In the genomic region with DNA sequence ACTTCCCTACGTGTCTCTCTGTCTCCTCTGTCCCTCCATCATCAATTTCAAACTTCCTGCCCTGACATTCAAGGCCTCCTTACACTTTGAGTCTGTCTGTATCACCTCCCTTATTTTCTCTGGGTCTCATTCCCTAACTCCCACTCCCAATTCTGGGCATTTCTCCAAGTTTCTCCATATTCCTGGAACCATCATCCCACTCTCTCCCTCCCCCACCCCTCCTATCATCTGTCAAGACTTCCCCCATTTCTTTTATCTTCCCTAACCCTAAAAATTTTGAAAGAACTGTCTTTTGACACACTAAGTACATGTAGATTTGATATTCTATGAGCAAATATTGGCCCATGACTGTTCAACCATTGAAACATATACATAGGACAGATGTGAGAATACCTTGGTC, we compare ENCODE assay signal across 21 cellular contexts.
"Had no signal": no experiment of that assay in that cellular context is flagged by ENCODE, and none has a peak within 500 bp of the region (broad histone marks: within the 10 kb centered on the region; RNA-seq: fewer than 3 reads in every experiment).

No MANE protein-coding gene starts in this region.

- ATAC-seq: gastrocnemius medialis; lower lobe of right lung; psoas muscle; right lobe of liver; stimulated activated naive B cell treated with anti-CD40 and anti-IgM and Interleukin-4, amounts not matched to agents 10 μg/mL and 1 μg/mL and 100 μg/mL, for 72 hours; stimulated activated naive CD8-positive, alpha-beta T cell treated with anti-CD3 and anti-CD28 coated beads, Interleukin-15, amount 100 ng/mL, for 72 hours; upper lobe of right lung had no signal

- H3K9me3 Mint-ChIP-seq: memory B cell; nephron progenitor cell; stimulated activated naive B cell treated with anti-CD40 and anti-IgM and Interleukin-4, amounts not matched to agents 10 μg/mL and 1 μg/mL and 100 μg/mL, for 72 hours; stimulated activated naive CD8-positive, alpha-beta T cell treated with anti-CD3 and anti-CD28 coated beads, Interleukin-15, amount 100 ng/mL, for 72 hours had no signal

- H3K36me3 ChIP-seq: gastrocnemius medialis, left ventricle myocardium inferior, lower lobe of right lung, right lobe of liver, tibial nerve, upper lobe of right lung had no signal

- H3K27ac ChIP-seq: dorsolateral prefrontal cortex, gastrocnemius medialis, left ventricle myocardium inferior, lower lobe of right lung, psoas muscle, right lobe of liver, skin epidermis, testis, tibial nerve, upper lobe of right lung had no signal

- H3K36me3 Mint-ChIP-seq: immature natural killer cell; memory B cell; naive B cell; stimulated activated naive B cell treated with anti-CD40 and anti-IgM and Interleukin-4, amounts not matched to agents 10 μg/mL and 1 μg/mL and 100 μg/mL, for 72 hours had no signal

- H3K4me3 ChIP-seq: dorsolateral prefrontal cortex, gastrocnemius medialis, left ventricle myocardium inferior, lower lobe of right lung, psoas muscle, right lobe of liver, skin epidermis, testis, tibial nerve, upper lobe of right lung had no signal

- H3K4me1 Mint-ChIP-seq: immature natural killer cell; memory B cell; naive B cell; stimulated activated naive B cell treated with anti-CD40 and anti-IgM and Interleukin-4, amounts not matched to agents 10 μg/mL and 1 μg/mL and 100 μg/mL, for 72 hours; stimulated activated naive CD8-positive, alpha-beta T cell treated with anti-CD3 and anti-CD28 coated beads, Interleukin-15, amount 100 ng/mL, for 72 hours had no signal

- H3K4me1 ChIP-seq: right lobe of liver had no signal

- H3K27me3 Mint-ChIP-seq: stimulated activated naive B cell treated with anti-CD40 and anti-IgM and Interleukin-4, amounts not matched to agents 10 μg/mL and 1 μg/mL and 100 μg/mL, for 72 hours; stimulated activated naive CD8-positive, alpha-beta T cell treated with anti-CD3 and anti-CD28 coated beads, Interleukin-15, amount 100 ng/mL, for 72 hours had no signal

- H3K4me3 Mint-ChIP-seq: immature natural killer cell; memory B cell; naive B cell; nephron progenitor cell; stimulated activated naive B cell treated with anti-CD40 and anti-IgM and Interleukin-4, amounts not matched to agents 10 μg/mL and 1 μg/mL and 100 μg/mL, for 72 hours; stimulated activated naive CD8-positive, alpha-beta T cell treated with anti-CD3 and anti-CD28 coated beads, Interleukin-15, amount 100 ng/mL, for 72 hours had no signal

- DNase-seq: cortex of kidney; dorsolateral prefrontal cortex; effector CD8-positive, alpha-beta T cell; gastrocnemius medialis; immature natural killer cell; left ventricle myocardium inferior; lower lobe of right lung; naive B cell; nephron progenitor cell; psoas muscle; retina; right lobe of liver; stimulated activated CD4-positive, alpha-beta T cell treated with anti-CD3 and anti-CD28 coated beads, Interleukin-2, amount 100 ng/mL, for 24 hours; stimulated activated CD4-positive, alpha-beta T cell treated with anti-CD3 and anti-CD28 coated beads, Interleukin-4, amount 100 ng/mL, for 4 hours; stimulated activated naive B cell treated with anti-CD40 and anti-IgM and Interleukin-4, amounts not matched to agents 10 μg/mL and 1 μg/mL and 100 μg/mL, for 72 hours; stimulated activated naive CD8-positive, alpha-beta T cell treated with anti-CD3 and anti-CD28 coated beads, Interleukin-15, amount 100 ng/mL, for 72 hours; testis; upper lobe of right lung had no signal

- H3K9me3 ChIP-seq: gastrocnemius medialis, left ventricle myocardium inferior, lower lobe of right lung, psoas muscle, right lobe of liver, testis, tibial nerve, upper lobe of right lung had no signal

- H3K27me3 ChIP-seq: dorsolateral prefrontal cortex, gastrocnemius medialis, right lobe of liver, testis, tibial nerve, upper lobe of right lung had no signal

- H3K27ac Mint-ChIP-seq: immature natural killer cell; memory B cell; naive B cell; nephron progenitor cell; stimulated activated naive B cell treated with anti-CD40 and anti-IgM and Interleukin-4, amounts not matched to agents 10 μg/mL and 1 μg/mL and 100 μg/mL, for 72 hours; stimulated activated naive CD8-positive, alpha-beta T cell treated with anti-CD3 and anti-CD28 coated beads, Interleukin-15, amount 100 ng/mL, for 72 hours had no signal
